ENCODE assay signal across 10 cellular contexts in genomic region chr11:128724891-128725611, GRCh38. TPM values are rescaled to one million over a fixed set of nuclear protein-coding genes. Genes with fewer than 3 reads are reported as not detected.
DNase-seq lines count a peak whose midpoint lies in the region; ATAC-seq lines count a peak whose summit lies in the region.
"Had no signal": no experiment of that assay in that cellular context is flagged by ENCODE, and none has a peak within 500 bp of the region (broad histone marks: within the 10 kb centered on the region; RNA-seq: fewer than 3 reads in every experiment).

No MANE protein-coding gene starts in this region.

- DNase-seq in activated CD4-positive, alpha-beta T cell treated with anti-CD3 and anti-CD28 coated beads for 36 hours: no peak
- DNase-seq in activated CD4-positive, alpha-beta T cell treated with anti-CD3 and anti-CD28 coated beads, Interleukin-2, amount 50 U/mL, for 1 hour: no peak
- DNase-seq in activated T-cell treated with anti-CD3 and anti-CD28 coated beads, Interleukin-2, amount 50 U/mL, for 24 hours: no peak
- DNase-seq in stimulated activated effector memory CD8-positive, alpha-beta T cell treated with anti-CD3 and anti-CD28 coated beads, Interleukin-12 subunit alpha, Interleukin-12 subunit beta, amount 100 ng/mL, for 72 hours (ENCODE audit: low spot score in 2 of 2): no peak
- DNase-seq in putamen (ENCODE audit: low spot score) (no peak), NCI-H2029 (lab: John Stamatoyannopoulos, UW) (no peak), NCI-H1092 treated with DMSO at 0.1 percent for 48 hours (lab: John Stamatoyannopoulos, UW) (no peak)
- DNase-seq: hippocampal formation, NCI-H146 had no signal

- no peaks in the 10 kb centered on the region for H3K9me3 Mint-ChIP-seq in activated CD4-positive, alpha-beta T cell treated with anti-CD3 and anti-CD28 coated beads for 36 hours (ENCODE audit: low read depth)
- H3K9me3 Mint-ChIP-seq in activated T-cell treated with anti-CD3 and anti-CD28 coated beads, Interleukin-2, amount 50 U/mL, for 24 hours: no peaks in the 10 kb centered on the region
- H3K9me3 Mint-ChIP-seq in stimulated activated effector memory CD8-positive, alpha-beta T cell treated with anti-CD3 and anti-CD28 coated beads, Interleukin-12 subunit alpha, Interleukin-12 subunit beta, amount 100 ng/mL, for 72 hours: no peaks in the 10 kb centered on the region

- intact Hi-C loops in activated CD4-positive, alpha-beta T cell treated with anti-CD3 and anti-CD28 coated beads for 36 hours (cut with DNase I, micrococcal nuclease): loop anchor here in 1 of 2 experiments (10.0 kb wide), 1 partner anchor 440 kb away; no protein-coding TSS in a partner anchor

- POLR2A ChIA-PET in activated CD4-positive, alpha-beta T cell treated with anti-CD3 and anti-CD28 coated beads for 36 hours (lab: Charles Lee): interaction anchor here (0.6 to 1.2 kb wide), 3 partner anchors 29 to 35 kb away, joined by 3 to 4 read pairs (median 3); no protein-coding TSS in a partner anchor

- CTCF ChIA-PET in activated CD4-positive, alpha-beta T cell treated with anti-CD3 and anti-CD28 coated beads for 36 hours (lab: Charles Lee): interaction anchor here (0.8 to 1.3 kb wide), 5 partner anchors 13 to 568 kb away, joined by 3 to 4 read pairs (median 3); no protein-coding TSS in a partner anchor

- no peaks in the 10 kb centered on the region for H3K27me3 Mint-ChIP-seq in activated CD4-positive, alpha-beta T cell treated with anti-CD3 and anti-CD28 coated beads for 36 hours
- H3K27me3 Mint-ChIP-seq in activated T-cell treated with anti-CD3 and anti-CD28 coated beads, Interleukin-2, amount 50 U/mL, for 24 hours: no peaks in the 10 kb centered on the region

- peaks cover 11% of the 10 kb centered on the region for H3K36me3 Mint-ChIP-seq in activated CD4-positive, alpha-beta T cell treated with anti-CD3 and anti-CD28 coated beads for 36 hours (ENCODE audit: low read depth)
- peaks cover 5% of the 10 kb centered on the region for H3K36me3 Mint-ChIP-seq in activated T-cell treated with anti-CD3 and anti-CD28 coated beads, Interleukin-2, amount 50 U/mL, for 24 hours (ENCODE audit: low read depth)
- peaks cover 53% of the 10 kb centered on the region for H3K36me3 Mint-ChIP-seq in stimulated activated effector memory CD8-positive, alpha-beta T cell treated with anti-CD3 and anti-CD28 coated beads, Interleukin-12 subunit alpha, Interleukin-12 subunit beta, amount 100 ng/mL, for 72 hours

- H3K4me1 Mint-ChIP-seq in activated CD4-positive, alpha-beta T cell treated with anti-CD3 and anti-CD28 coated beads for 36 hours: peaks cover 98% of the 10 kb centered on the region
- H3K4me1 Mint-ChIP-seq in activated T-cell treated with anti-CD3 and anti-CD28 coated beads, Interleukin-2, amount 50 U/mL, for 24 hours (ENCODE audit: low read depth): peaks cover 97% of the 10 kb centered on the region
- H3K4me1 Mint-ChIP-seq in stimulated activated effector memory CD8-positive, alpha-beta T cell treated with anti-CD3 and anti-CD28 coated beads, Interleukin-12 subunit alpha, Interleukin-12 subunit beta, amount 100 ng/mL, for 72 hours: peaks cover 97% of the 10 kb centered on the region

- peak; percentile 2 for ATAC-seq in activated CD4-positive, alpha-beta T cell treated with anti-CD3 and anti-CD28 coated beads for 36 hours
- ATAC-seq in HG02970 (IDR thresholded peaks at IDR 0.05; ENCODE audit: low FRiP score, unreplicated experiment): peak; percentile 13
- ATAC-seq in stimulated activated effector memory CD8-positive, alpha-beta T cell treated with anti-CD3 and anti-CD28 coated beads, Interleukin-12 subunit alpha, Interleukin-12 subunit beta, amount 100 ng/mL, for 72 hours: peak; percentile 6

- H3K27ac Mint-ChIP-seq in activated CD4-positive, alpha-beta T cell treated with anti-CD3 and anti-CD28 coated beads for 36 hours: peak overlapping the region; percentile 87
- peak overlapping the region; percentile 88 for H3K27ac Mint-ChIP-seq in activated T-cell treated with anti-CD3 and anti-CD28 coated beads, Interleukin-2, amount 50 U/mL, for 24 hours
- peak overlapping the region; percentile 85 for H3K27ac Mint-ChIP-seq in stimulated activated effector memory CD8-positive, alpha-beta T cell treated with anti-CD3 and anti-CD28 coated beads, Interleukin-12 subunit alpha, Interleukin-12 subunit beta, amount 100 ng/mL, for 72 hours

- H3K4me3 Mint-ChIP-seq in activated CD4-positive, alpha-beta T cell treated with anti-CD3 and anti-CD28 coated beads for 36 hours: peak overlapping the region; percentile 66
- H3K4me3 Mint-ChIP-seq in activated T-cell treated with anti-CD3 and anti-CD28 coated beads, Interleukin-2, amount 50 U/mL, for 24 hours: peak overlapping the region; percentile 57
- H3K4me3 Mint-ChIP-seq in stimulated activated effector memory CD8-positive, alpha-beta T cell treated with anti-CD3 and anti-CD28 coated beads, Interleukin-12 subunit alpha, Interleukin-12 subunit beta, amount 100 ng/mL, for 72 hours: peak overlapping the region; percentile 64

RNA-seq across cellular contexts. Expression of gene FLI1, which starts 31.2 kb away (rescaled TPM):
- total RNA-seq in activated CD4-positive, alpha-beta T cell treated with anti-CD3 and anti-CD28 coated beads for 36 hours: 10 to 100 TPM; 40.4 to 57.0 TPM
